ENCODE assay signal across 12 cellular contexts in the genomic region with DNA sequence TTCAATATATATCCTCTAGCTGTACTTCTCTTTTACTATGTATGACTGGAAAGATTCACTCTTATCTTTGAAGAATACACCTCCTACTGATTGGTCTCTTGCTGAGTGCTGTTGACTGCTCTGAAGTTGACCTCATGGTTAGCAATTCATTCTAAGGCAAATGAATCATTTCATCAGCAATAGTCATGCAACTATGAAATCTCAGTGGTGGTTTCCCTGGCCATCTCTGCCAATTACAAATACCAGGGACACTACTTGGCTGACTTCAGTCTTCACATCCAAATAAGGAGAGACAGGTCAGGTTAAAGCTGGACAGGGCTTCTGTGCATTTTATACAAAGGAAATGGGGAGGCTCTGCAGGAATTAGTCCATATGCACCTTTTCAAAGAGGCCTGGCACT.
DNase-seq lines count a peak whose midpoint lies in the region; ATAC-seq, FAIRE-seq and TF ChIP-seq lines count a peak whose summit lies in the region.
"Had no signal": no experiment of that assay in that cellular context is flagged by ENCODE, and none has a peak within 500 bp of the region (broad histone marks: within the 10 kb centered on the region; RNA-seq: fewer than 3 reads in every experiment).

No MANE protein-coding gene starts in this region.

- H2AFZ ChIP-seq in ACC112 (ENCODE audit: low read length, unreplicated experiment) = no peak overlapping the region

- H3K9me3 Mint-ChIP-seq in CD4-positive, alpha-beta T cell = no peaks in the 10 kb centered on the region
- H3K9me3 Mint-ChIP-seq: T-helper 2 cell treated with Interferon-gamma antibody and Interleukin-4, amounts not matched to agents 5 μg/mL and 100 μg/mL, for 36 hours had no signal

- H3K4me1 ChIP-seq in ACC112 (ENCODE audit: control insufficient read depth, insufficient read depth, low read length, unreplicated experiment) (peaks cover 21% of the 10 kb centered on the region), adipocyte (ENCODE audit: control insufficient read depth, insufficient read depth, low read length) (peaks cover 15% of the 10 kb centered on the region)

- no peak for TF ChIP-seq POLR2A in GM12891 (IDR thresholded peaks at IDR 0.05; ENCODE audit: low read depth, low read length)

- H3K9me3 ChIP-seq in adipocyte (ENCODE audit: control insufficient read depth, low read length) = peaks cover 13% of the 10 kb centered on the region
- H3K9me3 ChIP-seq in CD4-positive, alpha-beta T cell (ENCODE audit: control insufficient read depth, low read length) = no peaks in the 10 kb centered on the region

- no peaks in the 10 kb centered on the region for H3K27me3 Mint-ChIP-seq in CD4-positive, alpha-beta T cell

- H3K4me1 Mint-ChIP-seq in CD4-positive, alpha-beta T cell (ENCODE audit: low read depth) = no peaks in the 10 kb centered on the region
- H3K4me1 Mint-ChIP-seq: neural crest cell had no signal

- no peak overlapping the region for H3K27ac Mint-ChIP-seq in CD4-positive, alpha-beta T cell
- H3K27ac Mint-ChIP-seq: T-helper 2 cell treated with Interferon-gamma antibody and Interleukin-4, amounts not matched to agents 5 μg/mL and 100 μg/mL, for 36 hours had no signal

- ATAC-seq in GM21526 (IDR thresholded peaks at IDR 0.05; ENCODE audit: low FRiP score, unreplicated experiment) = no peak
- no peak for ATAC-seq in CD4-positive, alpha-beta T cell (ENCODE audit: poor library complexity)
- ATAC-seq: HepG2 had no signal

- DNase-seq in HK-2 (ENCODE audit: unreplicated experiment) = peak; percentile 65
- DNase-seq in adipocyte (ENCODE audit: low read depth) = peak; percentile 90
- peak; percentile 58 for DNase-seq in hepatic stellate cell (ENCODE audit: low spot score)
- DNase-seq in GM19239 (ENCODE audit: insufficient read length, low spot score) = no peak
- no peak for DNase-seq in GM12891 (ENCODE audit: insufficient read length, low spot score)
- no peak for DNase-seq in CD4-positive, alpha-beta T cell
- DNase-seq: activated gamma-delta T cell treated with Interleukin-2 at 50 U/mL for 16 hours had no signal

- H3K4me3 ChIP-seq in ACC112 (ENCODE audit: low read depth, low read length) = no peak overlapping the region
- no peak overlapping the region for H3K4me3 ChIP-seq in adipocyte (ENCODE audit: low read length)

- CTCF ChIA-PET in CD4-positive, alpha-beta T cell (lab: Charles Lee) = no interaction called here

- H3K36me3 ChIP-seq in ACC112 (ENCODE audit: insufficient read depth, low read length) = no peaks in the 10 kb centered on the region
- H3K36me3 ChIP-seq in adipocyte (ENCODE audit: control insufficient read depth, insufficient read depth, low read length, severe bottlenecking) = no peaks in the 10 kb centered on the region

- no peak for FAIRE-seq in GM19239 (lab: Jason Lieb, UNC)
- FAIRE-seq in GM12891 (lab: Jason Lieb, UNC) = no peak
- FAIRE-seq: HepG2 had no signal

- H3K9ac ChIP-seq in adipocyte (ENCODE audit: low read length) = no peak overlapping the region

- no peak overlapping the region for H3K4me3 Mint-ChIP-seq in CD4-positive, alpha-beta T cell
- H3K4me3 Mint-ChIP-seq: neural crest cell; T-helper 2 cell treated with Interferon-gamma antibody and Interleukin-4, amounts not matched to agents 5 μg/mL and 100 μg/mL, for 36 hours had no signal

- H3K27me3 ChIP-seq in ACC112 (ENCODE audit: insufficient read depth, low read length) = no peaks in the 10 kb centered on the region
- no peaks in the 10 kb centered on the region for H3K27me3 ChIP-seq in adipocyte (replicated peaks; ENCODE audit: control insufficient read depth, insufficient read depth, low read length)
- no peaks in the 10 kb centered on the region for H3K27me3 ChIP-seq in CD4-positive, alpha-beta T cell (ENCODE audit: control insufficient read depth, insufficient read depth, low read length)

- no peaks in the 10 kb centered on the region for H3K79me2 ChIP-seq in ACC112 (ENCODE audit: control insufficient read depth, insufficient read depth, low read length, unreplicated experiment)

- POLR2A ChIA-PET in CD4-positive, alpha-beta T cell (lab: Charles Lee) = no interaction called here

- H3K36me3 Mint-ChIP-seq in CD4-positive, alpha-beta T cell (ENCODE audit: low read depth) = no peaks in the 10 kb centered on the region

- peak overlapping the region; percentile 50 for H3K27ac ChIP-seq in ACC112 (ENCODE audit: low read depth, low read length)
- no peak overlapping the region for H3K27ac ChIP-seq in CD4-positive, alpha-beta T cell (ENCODE audit: low read depth, low read length)

- no peak for TF ChIP-seq CTCF in CD4-positive, alpha-beta T cell (IDR thresholded peaks at IDR 0.05)

- intact Hi-C loops in CD4-positive, alpha-beta T cell (cut with DNase I, micrococcal nuclease) = no loop called here

TF ChIP-seq in GM12891, 5 proteins besides CTCF, POLR2A, EP300 and RAD21:
- TF ChIP-seq SPI1 (IDR thresholded peaks at IDR 0.05; ENCODE audit: low read depth, low read length) (no peak), POU2F2 (IDR thresholded peaks at IDR 0.05; ENCODE audit: low read depth, low read length) (no peak), POLR2AphosphoS5 (IDR thresholded peaks at IDR 0.05; ENCODE audit: low read depth, low read length) (no peak), PAX5 (IDR thresholded peaks at IDR 0.05; ENCODE audit: insufficient read depth, low read length, severe bottlenecking) (no peak), TAF1 (IDR thresholded peaks at IDR 0.05; ENCODE audit: low read depth, low read length) (no peak)

Comparison
In these comparisons a context has a peak if more than half of its experiments do, and no peak if none do; other contexts are left out.
1. DNase-seq: peak in HK-2 (single experiment), adipocyte (single experiment) and hepatic stellate cell (single experiment); none in GM19239 (single experiment), GM12891 (single experiment) and CD4-positive, alpha-beta T cell (0 of 10).